1 cellular context compared by ENCODE assay signal in genomic region chr18:22667616-22668422, GRCh38.
TF ChIP-seq lines count a peak whose summit lies in the region.

No MANE protein-coding gene starts in this region.

TF ChIP-seq in K562, 482 proteins besides CTCF, POLR2A, EP300 and RAD21 (continued from another document and continues in another):
- no peak for TF ChIP-seq PRDM10 (IDR thresholded peaks at IDR 0.05; ENCODE audit: partially characterized antibody)
- no peak for TF ChIP-seq ZNF551 (CRISPR knock-in tag; IDR thresholded peaks at IDR 0.05)
- TF ChIP-seq GATAD2B (IDR thresholded peaks at IDR 0.05; ENCODE audit: borderline replicate concordance), result peak; percentile 88; the same call in 1 of the 2 replicates
- TF ChIP-seq ZNF589 (CRISPR knock-in tag; IDR thresholded peaks at IDR 0.05; ENCODE audit: low read depth), result 0 out of 2 replicates have a peak, but pooled peaks have one; percentile 37
- TF ChIP-seq TCF15 (CRISPR knock-in tag; IDR thresholded peaks at IDR 0.05), result no peak
- peak; percentile 75 for TF ChIP-seq MTA1 (IDR thresholded peaks at IDR 0.05; ENCODE audit: borderline replicate concordance)
- TF ChIP-seq NFATC3 (IDR thresholded peaks at IDR 0.05), result no peak; the same call in 1 of the 2 replicates
- no peak for TF ChIP-seq GTF2A2 (tag; IDR thresholded peaks at IDR 0.05)
- TF ChIP-seq POLR2AphosphoS2 (IDR thresholded peaks at IDR 0.05; ENCODE audit: low read length), result no peak
- TF ChIP-seq CHD7 (IDR thresholded peaks at IDR 0.05; ENCODE audit: low read depth, low read length), result no peak
- peak; percentile 91 for TF ChIP-seq NEUROD1 (IDR thresholded peaks at IDR 0.05; ENCODE audit: borderline replicate concordance, low read depth, low read length, partially characterized antibody)
- no peak for TF ChIP-seq DMBX1 (CRISPR knock-in tag; IDR thresholded peaks at IDR 0.05; ENCODE audit: borderline replicate concordance)
- TF ChIP-seq HMBOX1 (IDR thresholded peaks at IDR 0.05), result no peak
- TF ChIP-seq HMG20A (CRISPR knock-in tag; conservative IDR thresholded peaks at IDR 0.05), result no peak
- peak; percentile 100 for TF ChIP-seq FOSL1 (tag; conservative IDR thresholded peaks at IDR 0.05)
- TF ChIP-seq ZNF740 (CRISPR knock-in tag; IDR thresholded peaks at IDR 0.05), result 0 out of 2 replicates have a peak, but pooled peaks have one; percentile 41
- TF ChIP-seq ZNF740 (tag; IDR thresholded peaks at IDR 0.05), result peak in 1 of 2 experiments; percentile 76; a peak in 1 of 4 replicates
- no peak for TF ChIP-seq GABPB1 (CRISPR knock-in tag; IDR thresholded peaks at IDR 0.05)
- TF ChIP-seq NCOA4 (IDR thresholded peaks at IDR 0.05; ENCODE audit: partially characterized antibody), result no peak
- peak; percentile 99 for TF ChIP-seq JUNB (CRISPR knock-in tag; conservative IDR thresholded peaks at IDR 0.05)
- TF ChIP-seq CXXC5 (CRISPR knock-in tag; IDR thresholded peaks at IDR 0.05), result 0 out of 2 replicates have a peak, but pooled peaks have one; percentile 31
- TF ChIP-seq ZNF644 (tag; IDR thresholded peaks at IDR 0.05; ENCODE audit: low read depth), result no peak
- TF ChIP-seq ATF1 (CRISPR knock-in tag; IDR thresholded peaks at IDR 0.05), result no peak
- peak; percentile 93 for TF ChIP-seq ATF1 (tag; IDR thresholded peaks at IDR 0.05)
- no peak for TF ChIP-seq ELF2 (CRISPR knock-in tag; IDR thresholded peaks at IDR 0.05)
- TF ChIP-seq XRCC5 (IDR thresholded peaks at IDR 0.05; ENCODE audit: low read depth, low read length), result no peak
- no peak for TF ChIP-seq POLR2B (IDR thresholded peaks at IDR 0.05; ENCODE audit: low read depth, partially characterized antibody)
- no peak for TF ChIP-seq GTF3C2 (IDR thresholded peaks at IDR 0.05; ENCODE audit: borderline replicate concordance, extremely low read depth, insufficient read length)
- peak; percentile 88 for TF ChIP-seq MEF2D (tag; conservative IDR thresholded peaks at IDR 0.05; ENCODE audit: low read depth)
- TF ChIP-seq MAFK (IDR thresholded peaks at IDR 0.05; ENCODE audit: low read length), result peak; percentile 54; the same call in 1 of the 2 replicates
- TF ChIP-seq VEZF1 (CRISPR knock-in tag; IDR thresholded peaks at IDR 0.05), result peak; percentile 53; the same call in 1 of the 2 replicates
- TF ChIP-seq ZNF512 (tag; IDR thresholded peaks at IDR 0.05), result no peak
- peak; percentile 56; the same call in 1 of the 2 replicates for TF ChIP-seq MBD2 (IDR thresholded peaks at IDR 0.05; ENCODE audit: borderline replicate concordance, low read depth)
- TF ChIP-seq DPF2 (IDR thresholded peaks at IDR 0.05), result peak; percentile 99
- no peak for TF ChIP-seq ZSCAN29 (IDR thresholded peaks at IDR 0.05)
- no peak for TF ChIP-seq HIVEP1 (CRISPR knock-in tag; IDR thresholded peaks at IDR 0.05)
- no peak for TF ChIP-seq ZNF507 (tag; conservative IDR thresholded peaks at IDR 0.05)
